Comparison of ENCODE assay signal across 5 cellular contexts in the genomic region with DNA sequence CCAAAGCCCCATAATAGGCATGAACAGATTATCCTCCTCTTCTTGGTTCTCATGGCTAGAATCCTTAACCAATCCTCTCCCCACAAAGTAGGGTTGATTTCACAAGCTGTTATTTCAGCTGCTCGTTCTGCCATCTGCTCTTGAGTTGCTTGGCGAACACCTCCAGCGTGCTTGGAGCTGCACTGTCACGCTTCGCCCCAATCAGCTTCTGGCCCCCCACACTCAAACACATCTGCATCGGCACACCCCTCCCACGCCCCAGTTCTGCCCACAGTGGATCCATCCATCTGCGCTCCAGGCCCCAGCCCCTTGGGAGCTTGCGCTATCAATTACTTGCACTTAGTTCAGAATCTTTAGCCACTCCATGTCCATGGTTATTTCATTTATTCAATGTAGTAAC. TPM values are rescaled to one million over a fixed set of nuclear protein-coding genes. Genes with fewer than 3 reads are reported as not detected.
"Had no signal": no experiment of that assay in that cellular context is flagged by ENCODE, and none has a peak within 500 bp of the region (broad histone marks: within the 10 kb centered on the region; RNA-seq: fewer than 3 reads in every experiment).

No MANE protein-coding gene starts in this region.

RNA-seq across cellular contexts. Expression of gene FOXD4, which starts 17.8 kb away (rescaled TPM):
- total RNA-seq: suprapubic skin, tibial nerve, ureter, urinary bladder, vagina had no signal
